In the genomic region with DNA sequence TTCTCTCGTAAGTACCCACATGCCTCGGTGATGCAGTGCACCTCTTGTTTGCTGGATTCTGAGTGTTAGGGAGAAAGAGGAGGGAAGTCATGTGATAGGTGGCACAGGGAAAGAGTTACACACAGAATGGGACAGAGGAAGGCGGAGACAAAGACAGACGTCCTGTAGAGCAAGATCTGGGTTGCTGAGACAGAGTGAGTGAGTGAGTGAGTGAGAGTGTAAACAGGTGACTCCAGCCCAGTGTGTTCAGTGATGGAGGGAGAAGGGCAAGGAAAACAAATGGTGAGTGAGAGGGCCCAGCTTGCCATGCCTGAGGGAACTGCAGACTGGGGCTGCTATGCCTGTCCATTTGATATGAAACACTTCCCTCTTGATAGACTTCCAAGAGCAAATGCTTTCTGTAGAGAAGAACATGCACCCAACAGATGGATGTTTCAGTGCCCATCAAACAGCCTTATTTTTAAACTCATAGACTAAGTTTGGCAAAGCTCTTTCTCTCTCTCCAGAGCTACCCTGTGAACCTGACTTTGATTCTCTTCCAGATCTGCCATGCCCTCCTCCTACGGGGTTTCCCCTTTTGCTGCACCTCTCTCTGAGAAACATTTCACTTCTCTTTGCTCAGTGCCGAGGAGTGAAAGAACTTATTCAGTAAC, we compare ENCODE assay signal across 19 cellular contexts.
"Had no signal": no experiment of that assay in that cellular context is flagged by ENCODE, and none has a peak within 500 bp of the region (broad histone marks: within the 10 kb centered on the region; RNA-seq: fewer than 3 reads in every experiment).

No MANE protein-coding gene starts in this region.

- H3K9me3 ChIP-seq: esophagus squamous epithelium, neutrophil, sigmoid colon, spleen, thoracic aorta had no signal

- H2AFZ ChIP-seq: hepatocyte, parathyroid adenoma had no signal

- H3K4me1 ChIP-seq: esophagus squamous epithelium, parathyroid adenoma, spleen had no signal

- FAIRE-seq: colon, endometrium, keratinocyte had no signal

- H3K36me3 Mint-ChIP-seq: naive thymus-derived CD8-positive, alpha-beta T cell had no signal

- H3K4me1 Mint-ChIP-seq: activated B cell treated with CpG ODN at 0.5 μM for 24 hours had no signal

- H3K36me3 ChIP-seq: cardiac muscle cell, esophagus squamous epithelium, neutrophil, sigmoid colon, spleen, thoracic aorta had no signal

- H3K27ac Mint-ChIP-seq: activated B cell treated with CpG ODN at 0.5 μM for 24 hours; activated T-helper 1 cell treated with anti-CD3 and anti-CD28 coated beads, Interleukin-12 subunit alpha, Interleukin-12 subunit beta, Interleukin-2, Interleukin-4 antibody, amounts not matched to agents 30 ng/mL and 10 ng/mL and 1 ng/mL, durations not matched to agents 14 hours and 24 hours and 36 hours; naive thymus-derived CD8-positive, alpha-beta T cell; T-helper 2 cell treated with Interferon-gamma antibody and Interleukin-4, amounts not matched to agents 5 μg/mL and 100 μg/mL, for 36 hours had no signal

- H3K9ac ChIP-seq: parathyroid adenoma had no signal

- DNase-seq: activated B cell treated with CpG ODN at 0.5 μM for 24 hours; activated CD4-positive, alpha-beta T cell treated with anti-CD3 and anti-CD28 coated beads, Interleukin-2, amount 50 U/mL, for 1 hour; activated CD8-positive, alpha-beta memory T cell treated with anti-CD3 and anti-CD28 coated beads for 24 hours; activated naive CD4-positive, alpha-beta T cell treated with Interleukin-2 at 50 U/mL for 16 hours; esophagus squamous epithelium; naive thymus-derived CD8-positive, alpha-beta T cell; sigmoid colon; spleen had no signal

- H3K4me2 ChIP-seq: hepatocyte had no signal

- H3K9me3 Mint-ChIP-seq: activated B cell treated with CpG ODN at 0.5 μM for 24 hours; activated T-helper 1 cell treated with anti-CD3 and anti-CD28 coated beads, Interleukin-12 subunit alpha, Interleukin-12 subunit beta, Interleukin-2, Interleukin-4 antibody, amounts not matched to agents 30 ng/mL and 10 ng/mL and 1 ng/mL, durations not matched to agents 14 hours and 24 hours and 36 hours; naive thymus-derived CD8-positive, alpha-beta T cell; T-helper 2 cell treated with Interferon-gamma antibody and Interleukin-4, amounts not matched to agents 5 μg/mL and 100 μg/mL, for 36 hours had no signal

- ATAC-seq: left lobe of liver; naive thymus-derived CD8-positive, alpha-beta T cell had no signal

- H3K4me3 Mint-ChIP-seq: activated B cell treated with CpG ODN at 0.5 μM for 24 hours; activated T-helper 1 cell treated with anti-CD3 and anti-CD28 coated beads, Interleukin-12 subunit alpha, Interleukin-12 subunit beta, Interleukin-2, Interleukin-4 antibody, amounts not matched to agents 30 ng/mL and 10 ng/mL and 1 ng/mL, durations not matched to agents 14 hours and 24 hours and 36 hours; naive thymus-derived CD8-positive, alpha-beta T cell; T-helper 2 cell treated with Interferon-gamma antibody and Interleukin-4, amounts not matched to agents 5 μg/mL and 100 μg/mL, for 36 hours had no signal

- H3K79me2 ChIP-seq: hepatocyte, parathyroid adenoma had no signal

- H3K4me3 ChIP-seq: cardiac muscle cell, esophagus squamous epithelium, hepatocyte, sigmoid colon, spleen, thoracic aorta had no signal

- H3K27ac ChIP-seq: cardiac muscle cell, esophagus squamous epithelium, hepatocyte, neutrophil, parathyroid adenoma, sigmoid colon, spleen, thoracic aorta had no signal

- H3K27me3 ChIP-seq: cardiac muscle cell, hepatocyte, neutrophil, sigmoid colon had no signal
